In genomic region chr2:60303685-60304084, GRCh38 we compare ENCODE assay signal across 17 cellular contexts.
A peak's percentile ranks its signal among the peaks of the same experiment; 100 is the strongest.
DNase-seq lines count a peak whose midpoint lies in the region; ATAC-seq and TF ChIP-seq lines count a peak whose summit lies in the region.
"Had no signal": no experiment of that assay in that cellular context is flagged by ENCODE, and none has a peak within 500 bp of the region (broad histone marks: within the 10 kb centered on the region; RNA-seq: fewer than 3 reads in every experiment).

No MANE protein-coding gene starts in this region.

- H3K27ac Mint-ChIP-seq in CD14-positive monocyte (peak overlapping the region in 4 of 7 donors; percentile 28 to 89 (median 58)), H9 (no peak overlapping the region)
- H3K27ac Mint-ChIP-seq: T-helper 1 cell treated with Interleukin-12 subunit alpha and Interleukin-12 subunit beta and Interleukin-4 antibody, amounts not matched to agents 30 μg/mL and 1 μg/mL, for 36 hours had no signal

- ATAC-seq in lung (ENCODE audit: insufficient read depth, low FRiP score) (no peak), heart right ventricle (no peak), HG02588 (IDR thresholded peaks at IDR 0.05; ENCODE audit: unreplicated experiment) (no peak), GM18502 (IDR thresholded peaks at IDR 0.05; ENCODE audit: poor library complexity, unreplicated experiment) (no peak)

- intact Hi-C loops in CD14-positive monocyte (cut with micrococcal nuclease) (no loop called here), heart right ventricle (cut with DNase I) (no loop called here)

- no peak overlapping the region for H3K9ac ChIP-seq in H9 (ENCODE audit: extremely low read depth, insufficient read length, low read length)
- H3K9ac ChIP-seq: GM23248 had no signal

- H3K4me1 ChIP-seq in H9 (ENCODE audit: insufficient read depth, low read length) (no peaks in the 10 kb centered on the region), lung (ENCODE audit: control insufficient read depth in 2 of 2, insufficient read depth in 2 of 2, low read length in 2 of 2) (no peaks in the 10 kb centered on the region), heart right ventricle (peaks cover 0 to 7% (median 0%) of the 10 kb centered on the region in 9 donors)

- H2BK20ac ChIP-seq in H9 (ENCODE audit: low read depth, low read length, poor library complexity, severe bottlenecking): no peak overlapping the region

- no peak overlapping the region for H2AK5ac ChIP-seq in H9 (ENCODE audit: insufficient read length, low read length)

- no peak overlapping the region for H3K4ac ChIP-seq in H9 (ENCODE audit: low read depth, low read length)

- no peak overlapping the region for H4K5ac ChIP-seq in H9 (ENCODE audit: insufficient read length, low read depth, low read length)

- H3K9me3 Mint-ChIP-seq in CD14-positive monocyte (peaks cover 0 to 2% (median 0%) of the 10 kb centered on the region in 7 donors), H9 (no peaks in the 10 kb centered on the region)
- H3K9me3 Mint-ChIP-seq: T-helper 1 cell treated with Interleukin-12 subunit alpha and Interleukin-12 subunit beta and Interleukin-4 antibody, amounts not matched to agents 30 μg/mL and 1 μg/mL, for 36 hours had no signal

- H3K27me3 Mint-ChIP-seq in CD14-positive monocyte (ENCODE audit: low read depth in 3 of 3) (peaks cover 0 to 3% (median 0%) of the 10 kb centered on the region in 3 donors), H9 (ENCODE audit: low read depth) (peaks cover 4% of the 10 kb centered on the region)

- H3K36me3 ChIP-seq in lung (ENCODE audit: control insufficient read depth in 2 of 2, insufficient read depth in 2 of 2, low read length in 2 of 2) (no peaks in the 10 kb centered on the region), heart right ventricle (no peaks in the 10 kb centered on the region)

- H2AFZ ChIP-seq in H9 (ENCODE audit: low read length): no peak overlapping the region
- H2AFZ ChIP-seq: GM23248, PC-9 had no signal

- H3K27ac ChIP-seq in H9 (ENCODE audit: insufficient read length, low read depth, low read length) (no peak overlapping the region), lung (ENCODE audit: low read depth in 1 of 2, low read length in 1 of 2) (no peak overlapping the region), heart right ventricle (no peak overlapping the region)
- H3K27ac ChIP-seq: C4-2B, GM23248, PC-9 had no signal

- no peaks in the 10 kb centered on the region for H3K23me2 ChIP-seq in H9 (ENCODE audit: insufficient read length, low read depth, low read length, poor library complexity, severe bottlenecking)

- no peaks in the 10 kb centered on the region for H4K20me1 ChIP-seq in H9 (ENCODE audit: control insufficient read depth, insufficient read depth, insufficient read length)

- no peaks in the 10 kb centered on the region for H3K79me1 ChIP-seq in H9 (ENCODE audit: insufficient read depth, low read depth, low read length, poor library complexity, severe bottlenecking)

- TF ChIP-seq CTCF in CD14-positive monocyte (IDR thresholded peaks at IDR 0.05) (no peak), H9 (conservative IDR thresholded peaks at IDR 0.05) (no peak), lung (IDR thresholded peaks at IDR 0.05; ENCODE audit: control extremely low read depth, extremely low read depth) (no peak), heart right ventricle (IDR thresholded peaks at IDR 0.05) (no peak)

- H3K23ac ChIP-seq in H9 (ENCODE audit: insufficient read length, low read depth, low read length): no peak overlapping the region

- no peak overlapping the region for H3K14ac ChIP-seq in H9 (ENCODE audit: insufficient read depth, low read length)

- no peak overlapping the region for H3T11ph ChIP-seq in H9 (ENCODE audit: low read length)

- no peak overlapping the region for H3K18ac ChIP-seq in H9 (ENCODE audit: insufficient read length, low read depth, low read length)

- H3K56ac ChIP-seq in H9 (ENCODE audit: insufficient read length, low read depth, low read length): no peak overlapping the region

- no peak overlapping the region for H2BK15ac ChIP-seq in H9 (ENCODE audit: low read depth, low read length)

- no peak overlapping the region for H2BK120ac ChIP-seq in H9 (ENCODE audit: low read depth, low read length, poor library complexity, severe bottlenecking)

- H3K4me1 Mint-ChIP-seq in CD14-positive monocyte (peaks cover 52% of the 10 kb centered on the region), H9 (peaks cover 3 to 11% of the 10 kb centered on the region in 2 experiments; a peak in 2 of 4 replicates)

- H3K27me3 ChIP-seq in H9 (ENCODE audit: insufficient read depth, low read length) (no peaks in the 10 kb centered on the region), lung (ENCODE audit: control insufficient read depth, insufficient read depth) (no peaks in the 10 kb centered on the region), heart right ventricle (peaks cover 0 to 4% (median 0%) of the 10 kb centered on the region in 7 donors)

- H3K79me2 ChIP-seq in H9 (ENCODE audit: insufficient read depth, low read length): no peaks in the 10 kb centered on the region

- no peak overlapping the region for H4K91ac ChIP-seq in H9 (ENCODE audit: insufficient read length, low read depth, low read length)

- no peak for DNase-seq in CD14-positive monocyte (ENCODE audit: low spot score)
- DNase-seq in H9: no peak
- DNase-seq in SKM-1 treated with dmso at 0.1 percent for 144 hours (lab: John Stamatoyannopoulos, UW; ENCODE audit: unreplicated experiment): peak; percentile 62
- no peak for DNase-seq in lung (ENCODE audit: low spot score)
- DNase-seq in heart right ventricle: no peak
- DNase-seq in NCI-H1436 (lab: John Stamatoyannopoulos, UW): no peak
- DNase-seq: GM23248, HCEC 1CT, NCI-H1048, NCI-H146, NCI-H2029 treated with DMSO at 0.1 percent for 48 hours, NCI-H2171, PC-9 had no signal

- H4K8ac ChIP-seq in H9 (replicated peaks; ENCODE audit: insufficient read length, low read depth, low read length): peak overlapping the region; percentile 7

- no peak overlapping the region for H2BK5ac ChIP-seq in H9 (ENCODE audit: insufficient read length, low read length)

- H3K9me3 ChIP-seq in H9 (ENCODE audit: control insufficient read depth, low read depth, low read length) (no peaks in the 10 kb centered on the region), lung (ENCODE audit: control insufficient read depth in 2 of 2, insufficient read depth in 1 of 2, low read length in 1 of 2) (no peaks in the 10 kb centered on the region), heart right ventricle (no peaks in the 10 kb centered on the region)

- H3K4me2 ChIP-seq in H9 (ENCODE audit: insufficient read depth, insufficient read length, low read length): no peak overlapping the region
- H3K4me2 ChIP-seq: PC-9 had no signal

- H3K36me3 Mint-ChIP-seq in CD14-positive monocyte (no peaks in the 10 kb centered on the region), H9 (ENCODE audit: insufficient read depth in 1 of 3, low read depth in 3 of 3) (no peaks in the 10 kb centered on the region)

- peak overlapping the region; percentile 16 for H3K4me3 ChIP-seq in lung
- H3K4me3 ChIP-seq in heart right ventricle: no peak overlapping the region
- H3K4me3 ChIP-seq: GM23248, PC-9 had no signal

- no peak overlapping the region for H3K4me3 Mint-ChIP-seq in CD14-positive monocyte
- H3K4me3 Mint-ChIP-seq in H9: no peak overlapping the region
- H3K4me3 Mint-ChIP-seq: T-helper 1 cell treated with Interleukin-12 subunit alpha and Interleukin-12 subunit beta and Interleukin-4 antibody, amounts not matched to agents 30 μg/mL and 1 μg/mL, for 36 hours had no signal

- WGBS in H9 (ENCODE audit: extremely low coverage, insufficient read length, low lambda C conversion rate): no CpG with 5 or more reads among the region's 2 CpGs
- WGBS in lung, 2 donors: 44 to 62% methylated on average over 2 of the region's 2 CpGs
- WGBS in heart right ventricle, 2 donors: 80 to 86% methylated on average over 2 of the region's 2 CpGs

- no peak overlapping the region for H2BK12ac ChIP-seq in H9 (ENCODE audit: insufficient read length, low read depth, low read length)

Comparison
In these comparisons a context has a peak if more than half of its experiments do, and no peak if none do; other contexts are left out.
1. H3K27ac Mint-ChIP-seq: peak in CD14-positive monocyte (4 of 7); none in H9 (0 of 3).